ENCODE assay signal across 16 cellular contexts in genomic region chr6:26163733-26164505, GRCh38.
A peak's percentile ranks its signal among the peaks of the same experiment; 100 is the strongest.
DNase-seq lines count a peak whose midpoint lies in the region; ATAC-seq and TF ChIP-seq lines count a peak whose summit lies in the region.
"Had no signal": no experiment of that assay in that cellular context is flagged by ENCODE, and none has a peak within 500 bp of the region (broad histone marks: within the 10 kb centered on the region; RNA-seq: fewer than 3 reads in every experiment).

No MANE protein-coding gene starts in this region.

- H3K36me3 Mint-ChIP-seq in CD4-positive, CD25-positive, alpha-beta regulatory T cell, result peaks cover 30% of the 10 kb centered on the region
- peaks cover 6% of the 10 kb centered on the region for H3K36me3 Mint-ChIP-seq in T-helper 17 cell (ENCODE audit: low read depth)

- no peak overlapping the region for H3K4me3 ChIP-seq in CD4-positive, CD25-positive, alpha-beta regulatory T cell (ENCODE audit: low read depth, low read length)
- H3K4me3 ChIP-seq in DND-41 (ENCODE audit: low read depth in 1 of 2, low read length in 2 of 2), result no peak overlapping the region
- no peak overlapping the region for H3K4me3 ChIP-seq in brain microvascular endothelial cell (ENCODE audit: low read depth, low read length)
- H3K4me3 ChIP-seq: ovary, PC-9 had no signal

- POLR2A ChIA-PET in HEK293T (lab: Yijun Ruan, JAX), result interaction anchor here (1.4 to 10.2 kb wide), 2 partner anchors 36 to 38 kb away, joined by 3 to 822 read pairs; a partner anchor contains a TSS

- no peak overlapping the region for H3K9ac ChIP-seq in DND-41 (ENCODE audit: low read depth, low read length)

- TF ChIP-seq CTCF in DND-41 (IDR thresholded peaks at IDR 0.05; ENCODE audit: borderline replicate concordance, extremely low read depth, low read length, poor library complexity, severe bottlenecking) (no peak), brain microvascular endothelial cell (IDR thresholded peaks at IDR 0.05; ENCODE audit: low read depth, low read length, missing control alignments) (no peak)

- in situ Hi-C loops in brain microvascular endothelial cell (cut with HindIII; ENCODE audit: low pct_ligation_motif_present, low sequenced_read_pairs), result no loop called here

- no peak overlapping the region for H3K27ac ChIP-seq in CD4-positive, CD25-positive, alpha-beta regulatory T cell (ENCODE audit: insufficient read depth, low read length, poor library complexity, severe bottlenecking)
- H3K27ac ChIP-seq in DND-41 (ENCODE audit: low read length), result peak overlapping the region; percentile 53
- H3K27ac ChIP-seq in brain microvascular endothelial cell, result no peak overlapping the region
- H3K27ac ChIP-seq: ovary, PC-9 had no signal

- no peak overlapping the region for H3K4me2 ChIP-seq in DND-41 (ENCODE audit: insufficient read depth, low read length)
- H3K4me2 ChIP-seq: PC-9 had no signal

- peaks cover 6% of the 10 kb centered on the region for H3K27me3 Mint-ChIP-seq in CD4-positive, CD25-positive, alpha-beta regulatory T cell
- H3K27me3 Mint-ChIP-seq in T-helper 17 cell, result no peaks in the 10 kb centered on the region

- peaks cover 13% of the 10 kb centered on the region for H3K4me1 ChIP-seq in CD4-positive, CD25-positive, alpha-beta regulatory T cell (ENCODE audit: control insufficient read depth, insufficient read depth, low read length, poor library complexity, severe bottlenecking)
- H3K4me1 ChIP-seq in DND-41 (ENCODE audit: insufficient read depth, low read length), result peaks cover 47% of the 10 kb centered on the region

- H3K27ac Mint-ChIP-seq in CD4-positive, CD25-positive, alpha-beta regulatory T cell, result peak overlapping the region in 2 of 3 donors; percentile 36 to 82
- H3K27ac Mint-ChIP-seq in T-helper 17 cell, result peak overlapping the region; percentile 60

- H3K4me1 Mint-ChIP-seq in CD4-positive, CD25-positive, alpha-beta regulatory T cell, result peaks cover 6 to 77% (median 33%) of the 10 kb centered on the region in 4 donors
- peaks cover 29% of the 10 kb centered on the region for H3K4me1 Mint-ChIP-seq in T-helper 17 cell

- DNase-seq in CD4-positive, CD25-positive, alpha-beta regulatory T cell, result no peak
- DNase-seq in DND-41, result peak; percentile 39
- DNase-seq in T-helper 17 cell, result no peak
- no peak for DNase-seq in left colon
- DNase-seq in cerebellar nuclear complex (lab: John Stamatoyannopoulos, UW), result no peak
- no peak for DNase-seq in inferior parietal cortex (ENCODE audit: extremely low spot score)
- no peak for DNase-seq in brain microvascular endothelial cell
- DNase-seq in HEK293T (ENCODE audit: extremely low spot score), result no peak
- DNase-seq: kidney glomerular epithelial cell; midbrain; NCI-H187 treated with DMSO at 0.1 percent for 48 hours; NCI-H524 treated with DMSO at 0.1 percent for 48 hours; ovary; PC-9; stimulated activated CD4-positive, alpha-beta T cell treated with anti-CD3 and anti-CD28 coated beads, Interleukin-4, amount 100 ng/mL, for 1 hour had no signal

- intact Hi-C loops in left colon (cut with DNase I, micrococcal nuclease), result no loop called here

- H3K9me3 ChIP-seq in CD4-positive, CD25-positive, alpha-beta regulatory T cell (ENCODE audit: control insufficient read depth in 2 of 2, low read length in 2 of 2), result no peaks in the 10 kb centered on the region
- H3K9me3 ChIP-seq in DND-41 (ENCODE audit: insufficient read depth, low read length, severe bottlenecking) (no peaks in the 10 kb centered on the region), T-helper 17 cell (ENCODE audit: control insufficient read depth, low read length, poor library complexity, severe bottlenecking) (no peaks in the 10 kb centered on the region)
- H3K9me3 ChIP-seq: ovary had no signal

- peaks cover 41% of the 10 kb centered on the region for H3K79me2 ChIP-seq in DND-41 (ENCODE audit: insufficient read depth, low read length)

- H3K27me3 ChIP-seq in CD4-positive, CD25-positive, alpha-beta regulatory T cell (ENCODE audit: control insufficient read depth, insufficient read depth, low read length), result no peaks in the 10 kb centered on the region
- H3K27me3 ChIP-seq in DND-41 (ENCODE audit: insufficient read depth, low read length, poor library complexity) (no peaks in the 10 kb centered on the region), brain microvascular endothelial cell (replicated peaks) (no peaks in the 10 kb centered on the region)
- H3K27me3 ChIP-seq: ovary had no signal

- H2AFZ ChIP-seq in DND-41 (ENCODE audit: low read depth, low read length), result no peak overlapping the region
- H2AFZ ChIP-seq: PC-9 had no signal

- H3K4me3 Mint-ChIP-seq in CD4-positive, CD25-positive, alpha-beta regulatory T cell, result peak overlapping the region in 3 of 4 donors; percentile 21 to 52 (median 43)
- H3K4me3 Mint-ChIP-seq in T-helper 17 cell, result no peak overlapping the region

- peaks cover 0 to 3% (median 0%) of the 10 kb centered on the region in 7 donors for H3K9me3 Mint-ChIP-seq in CD4-positive, CD25-positive, alpha-beta regulatory T cell

- CTCF ChIA-PET in HEK293T (lab: Yijun Ruan, JAX), result interaction anchor here (0.9 kb wide), 1 partner anchor 12 kb away, joined by 4 read pairs; no protein-coding TSS in a partner anchor

- no peak for ATAC-seq in CD4-positive, CD25-positive, alpha-beta regulatory T cell (ENCODE audit: low read depth in 2 of 2)
- ATAC-seq in DND-41 (ENCODE audit: insufficient read depth, low read depth), result peak; percentile 41; the same call in 1 of the 3 replicates
- no peak for ATAC-seq in T-helper 17 cell
- ATAC-seq in left colon, result peak; percentile 31
- ATAC-seq: HCT116 had no signal

- H3K36me3 ChIP-seq in CD4-positive, CD25-positive, alpha-beta regulatory T cell (ENCODE audit: control insufficient read depth, insufficient read depth, low read length), result peaks cover 9% of the 10 kb centered on the region
- H3K36me3 ChIP-seq in DND-41 (ENCODE audit: insufficient read depth, low read length) (peaks cover 5% of the 10 kb centered on the region), brain microvascular endothelial cell (replicated peaks) (no peaks in the 10 kb centered on the region)
- H3K36me3 ChIP-seq: ovary had no signal

- H4K20me1 ChIP-seq in DND-41 (ENCODE audit: insufficient read depth, low read length), result 0 out of 2 replicates have a peak, but pooled peaks cover 2% of the 10 kb centered on the region

TF ChIP-seq in HEK293T, 16 proteins besides CTCF, POLR2A, EP300 and RAD21:
- TF ChIP-seq HDGF (IDR thresholded peaks at IDR 0.05; ENCODE audit: borderline replicate concordance) (no peak), ARNT (IDR thresholded peaks at IDR 0.05) (no peak), LEF1 (IDR thresholded peaks at IDR 0.05; ENCODE audit: borderline replicate concordance) (no peak), L3MBTL2 (conservative IDR thresholded peaks at IDR 0.05) (no peak), FOXM1 (IDR thresholded peaks at IDR 0.05; ENCODE audit: borderline replicate concordance) (no peak), CTBP1 (IDR thresholded peaks at IDR 0.05; ENCODE audit: borderline replicate concordance) (no peak), NFRKB (IDR thresholded peaks at IDR 0.05) (no peak)
- TF ChIP-seq, protein P1, sequence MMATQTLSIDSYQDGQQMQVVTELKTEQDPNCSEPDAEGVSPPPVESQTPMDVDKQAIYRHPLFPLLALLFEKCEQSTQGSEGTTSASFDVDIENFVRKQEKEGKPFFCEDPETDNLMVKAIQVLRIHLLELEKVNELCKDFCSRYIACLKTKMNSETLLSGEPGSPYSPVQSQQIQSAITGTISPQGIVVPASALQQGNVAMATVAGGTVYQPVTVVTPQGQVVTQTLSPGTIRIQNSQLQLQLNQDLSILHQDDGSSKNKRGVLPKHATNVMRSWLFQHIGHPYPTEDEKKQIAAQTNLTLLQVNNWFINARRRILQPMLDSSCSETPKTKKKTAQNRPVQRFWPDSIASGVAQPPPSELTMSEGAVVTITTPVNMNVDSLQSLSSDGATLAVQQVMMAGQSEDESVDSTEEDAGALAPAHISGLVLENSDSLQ (IDR thresholded peaks at IDR 0.05), result no peak

Comparison
In these comparisons a context has a peak if more than half of its experiments do, and no peak if none do; other contexts are left out.
1. ATAC-seq: peak in DND-41 (single experiment) and left colon (single experiment); none in CD4-positive, CD25-positive, alpha-beta regulatory T cell (0 of 2) and T-helper 17 cell (single experiment).